Comparison of ENCODE assay signal across 34 cellular contexts in the genomic region with DNA sequence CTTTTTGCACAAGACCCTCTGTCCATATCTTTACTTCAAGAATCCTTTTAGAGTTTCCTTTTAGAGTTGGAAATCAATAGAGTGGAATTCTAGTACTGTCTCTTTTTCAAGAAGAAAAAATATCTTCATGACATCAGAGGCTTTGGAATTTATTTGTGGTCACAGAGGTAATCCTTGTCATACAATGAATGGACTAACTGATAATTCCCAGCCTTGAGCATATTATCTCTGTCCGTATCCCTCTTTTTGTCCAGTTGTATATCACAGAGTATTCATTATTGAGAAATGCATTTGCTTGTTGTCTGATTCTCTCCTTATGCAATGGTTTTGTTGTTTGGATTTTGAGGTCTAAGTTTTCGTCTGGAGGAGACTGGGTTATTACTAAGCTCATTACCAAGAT.
DNase-seq lines count a peak whose midpoint lies in the region; ATAC-seq, FAIRE-seq and TF ChIP-seq lines count a peak whose summit lies in the region.
"Had no signal": no experiment of that assay in that cellular context is flagged by ENCODE, and none has a peak within 500 bp of the region (broad histone marks: within the 10 kb centered on the region; RNA-seq: fewer than 3 reads in every experiment).

No MANE protein-coding gene starts in this region.

- DNase-seq in A172 (ENCODE audit: low spot score) (peak; percentile 45), GM03348 (ENCODE audit: low spot score) (peak; percentile 17), SJSA1 (ENCODE audit: low read depth in 1 of 2, low spot score in 2 of 2) (peak in 1 of 2 experiments; percentile 58), fibroblast of peridontal ligament (ENCODE audit: extremely low read depth) (peak; percentile 19), left lung (no peak), psoas muscle (no peak), D341Med (ENCODE audit: low spot score) (no peak), GM19239 (ENCODE audit: insufficient read length, low spot score) (no peak)
- DNase-seq: activated CD4-positive, alpha-beta T cell treated with anti-CD3 and anti-CD28 coated beads for 4 hours; activated CD8-positive, alpha-beta T cell treated with anti-CD3 and anti-CD28 coated beads, Interleukin-2, amount 10 ng/mL, durations not matched to agents 7 days and 5 days; activated naive CD4-positive, alpha-beta T cell treated with anti-CD3 and anti-CD28 coated beads, Interleukin-2, amount 10 ng/mL, durations not matched to agents 7 days and 5 days; amygdala; CD4-positive, alpha-beta memory T cell; DMS 273 treated with DMSO at 0.1 percent for 48 hours; hypothalamus; immature natural killer cell; mesendoderm; NCI-H1092 treated with DMSO at 0.1 percent for 48 hours; NCI-H2029; NCI-H526; posterior cingulate gyrus; right cardiac atrium; SHP77 treated with DMSO at 0.1 percent for 48 hours; spleen; stimulated activated CD4-positive, alpha-beta T cell treated with anti-CD3 and anti-CD28 coated beads, Interleukin-2, amount 100 ng/mL, for 24 hours; T-cell; WERI-Rb-1 had no signal

- H3K4me3 ChIP-seq in SJSA1 (no peak overlapping the region), left lung (no peak overlapping the region), psoas muscle (no peak overlapping the region)
- H3K4me3 ChIP-seq: neural progenitor cell, spleen, thoracic aorta had no signal

- ATAC-seq in left lung (no peak), psoas muscle (no peak)
- ATAC-seq: activated CD8-positive, alpha-beta T cell treated with anti-CD3 and anti-CD28 coated beads, Interleukin-2, amount 10 ng/mL, durations not matched to agents 7 days and 5 days; activated T-helper 17 cell treated with anti-CD3 and anti-CD28 coated beads, Interleukin-2, amount 50 U/mL, for 72 hours; Panc1; right cardiac atrium; T-cell had no signal

- no peaks in the 10 kb centered on the region for H3K9me3 ChIP-seq in SJSA1 (replicated peaks)
- no peaks in the 10 kb centered on the region for H3K9me3 ChIP-seq in left lung
- H3K9me3 ChIP-seq in psoas muscle, result no peaks in the 10 kb centered on the region
- H3K9me3 ChIP-seq: spleen, thoracic aorta had no signal

- no peak for FAIRE-seq in GM19239 (lab: Jason Lieb, UNC)
- FAIRE-seq: A204.1, colon, endothelial cell of umbilical vein had no signal

- intact Hi-C loops in left lung (cut with DNase I), result no loop called here
- intact Hi-C loops in psoas muscle (cut with DNase I), result no loop called here

- H3K27me3 ChIP-seq in SJSA1 (replicated peaks) (no peaks in the 10 kb centered on the region), left lung (no peaks in the 10 kb centered on the region), psoas muscle (ENCODE audit: insufficient read depth in 3 of 3, low read length in 2 of 3) (no peaks in the 10 kb centered on the region)
- H3K27me3 ChIP-seq: neural progenitor cell, spleen had no signal

- H3K36me3 ChIP-seq in SJSA1 (no peaks in the 10 kb centered on the region), left lung (no peaks in the 10 kb centered on the region), psoas muscle (ENCODE audit: insufficient read depth in 1 of 2, low read depth in 1 of 2) (no peaks in the 10 kb centered on the region)
- H3K36me3 ChIP-seq: neural progenitor cell, spleen, thoracic aorta, WERI-Rb-1 had no signal

- TF ChIP-seq CTCF in left lung (IDR thresholded peaks at IDR 0.05), result no peak
- TF ChIP-seq CTCF in psoas muscle (IDR thresholded peaks at IDR 0.05), result no peak

- peaks cover 9% of the 10 kb centered on the region for H3K4me1 ChIP-seq in SJSA1 (replicated peaks)
- H3K4me1 ChIP-seq in left lung, result no peaks in the 10 kb centered on the region
- H3K4me1 ChIP-seq in psoas muscle, result no peaks in the 10 kb centered on the region
- H3K4me1 ChIP-seq: neural progenitor cell, spleen had no signal

- whole genome bisulfite sequencing in psoas muscle, 3 donors, result 63 to 76% (median 65%) methylated on average over 2 of the region's 2 CpGs

- H3K27ac ChIP-seq in SJSA1, result 0 out of 2 replicates have a peak overlapping the region, but pooled peaks have one; percentile 2
- no peak overlapping the region for H3K27ac ChIP-seq in left lung
- no peak overlapping the region for H3K27ac ChIP-seq in psoas muscle
- H3K27ac ChIP-seq: neural progenitor cell, spleen, thoracic aorta, WERI-Rb-1 had no signal

Comparison
In these comparisons a context has a peak if more than half of its experiments do, and no peak if none do; other contexts are left out.
1. DNase-seq: peak in A172 (single experiment), GM03348 (single experiment) and fibroblast of peridontal ligament (single experiment); none in left lung (0 of 2), psoas muscle (0 of 2), D341Med (single experiment) and GM19239 (single experiment).